Comparison of ENCODE assay signal across 17 cellular contexts in genomic region chr6:157638779-157639178, GRCh38.
"Had no signal": no experiment of that assay in that cellular context is flagged by ENCODE, and none has a peak within 500 bp of the region (broad histone marks: within the 10 kb centered on the region; RNA-seq: fewer than 3 reads in every experiment).

No MANE protein-coding gene starts in this region.

- H3K9me3 Mint-ChIP-seq: activated T-cell treated with anti-CD3 and anti-CD28 coated beads, Interleukin-2, amount 50 U/mL, for 72 hours; neural progenitor cell; stimulated activated effector memory CD8-positive, alpha-beta T cell treated with anti-CD3 and anti-CD28 coated beads, Interleukin-12 subunit alpha, Interleukin-12 subunit beta, amount 100 ng/mL, for 72 hours had no signal

- H3K4me1 Mint-ChIP-seq: stimulated activated effector memory CD8-positive, alpha-beta T cell treated with anti-CD3 and anti-CD28 coated beads, Interleukin-12 subunit alpha, Interleukin-12 subunit beta, amount 100 ng/mL, for 72 hours had no signal

- H3K4me3 Mint-ChIP-seq: activated naive CD8-positive, alpha-beta T cell; activated T-cell treated with anti-CD3 and anti-CD28 coated beads, Interleukin-2, amount 50 U/mL, for 72 hours; neural progenitor cell; stimulated activated effector memory CD8-positive, alpha-beta T cell treated with anti-CD3 and anti-CD28 coated beads, Interleukin-12 subunit alpha, Interleukin-12 subunit beta, amount 100 ng/mL, for 72 hours; T-helper 17 cell had no signal

- H3K27ac Mint-ChIP-seq: activated naive CD8-positive, alpha-beta T cell; activated T-cell treated with anti-CD3 and anti-CD28 coated beads, Interleukin-2, amount 50 U/mL, for 72 hours; neural progenitor cell; stimulated activated effector memory CD8-positive, alpha-beta T cell treated with anti-CD3 and anti-CD28 coated beads, Interleukin-12 subunit alpha, Interleukin-12 subunit beta, amount 100 ng/mL, for 72 hours; T-helper 17 cell had no signal

- ATAC-seq: activated T-cell treated with anti-CD3 and anti-CD28 coated beads, Interleukin-2, amount 50 U/mL, for 72 hours; gastroesophageal sphincter; left lung; stimulated activated effector memory CD8-positive, alpha-beta T cell treated with anti-CD3 and anti-CD28 coated beads, Interleukin-12 subunit alpha, Interleukin-12 subunit beta, amount 100 ng/mL, for 72 hours; T-helper 17 cell had no signal

- H3K36me3 Mint-ChIP-seq: activated naive CD8-positive, alpha-beta T cell; neural progenitor cell; stimulated activated effector memory CD8-positive, alpha-beta T cell treated with anti-CD3 and anti-CD28 coated beads, Interleukin-12 subunit alpha, Interleukin-12 subunit beta, amount 100 ng/mL, for 72 hours had no signal

- DNase-seq: activated CD4-positive, alpha-beta T cell treated with anti-CD3 and anti-CD28 coated beads for 1 hour; activated gamma-delta T cell treated with Interleukin-2 at 50 U/mL for 16 hours; activated T-cell treated with anti-CD3 and anti-CD28 coated beads, Interleukin-2, amount 50 U/mL, for 72 hours; dermis blood vessel endothelial cell; effector memory CD4-positive, alpha-beta T cell; heart left ventricle; left lung; right lobe of liver; stimulated activated CD4-positive, alpha-beta T cell treated with anti-CD3 and anti-CD28 coated beads, Interleukin-4, amount 100 ng/mL, for 24 hours; T-helper 17 cell; testis; upper lobe of left lung; WERI-Rb-1 had no signal

- H3K27me3 Mint-ChIP-seq: activated naive CD8-positive, alpha-beta T cell; T-helper 17 cell had no signal
